Comparison of ENCODE assay signal across 28 cellular contexts in genomic region chr4:176709417-176709816, GRCh38.
DNase-seq lines count a peak whose midpoint lies in the region; ATAC-seq and TF ChIP-seq lines count a peak whose summit lies in the region.
"Had no signal": no experiment of that assay in that cellular context is flagged by ENCODE, and none has a peak within 500 bp of the region (broad histone marks: within the 10 kb centered on the region; RNA-seq: fewer than 3 reads in every experiment).

No MANE protein-coding gene starts in this region.

- no peaks in the 10 kb centered on the region; the same call in 1 of the 2 replicates for H3K79me2 ChIP-seq in PC-3 (ENCODE audit: low read length)

- H3K36me3 ChIP-seq in PC-3 (ENCODE audit: low read depth, low read length) (peaks cover 24% of the 10 kb centered on the region; the same call in 1 of the 2 replicates), brain microvascular endothelial cell (replicated peaks) (peaks cover 7% of the 10 kb centered on the region)
- H3K36me3 ChIP-seq: BLaER1 treated with 17β-estradiol and CSF1 and Interleukin-3, amounts not matched to agents 10 nM and 100 nM; neural progenitor cell; transverse colon had no signal

- peaks cover 20% of the 10 kb centered on the region for H3K4me1 ChIP-seq in PC-3 (ENCODE audit: insufficient read depth, low read length)
- H3K4me1 ChIP-seq: BLaER1 treated with 17β-estradiol and CSF1 and Interleukin-3, amounts not matched to agents 10 nM and 100 nM; Caco-2; neural progenitor cell; transverse colon had no signal

- peaks cover 8% of the 10 kb centered on the region for H3F3A ChIP-seq in PC-3 (ENCODE audit: low read length, unreplicated experiment)

- no peaks in the 10 kb centered on the region for H3K9me2 ChIP-seq in PC-3 (replicated peaks; ENCODE audit: low read length)

- BruUV-seq in PC-3 (replicated peaks; lab: Mats Ljungman, UMichigan): no TSS peak

- in situ Hi-C loops in brain microvascular endothelial cell (cut with HindIII; ENCODE audit: low pct_ligation_motif_present, low sequenced_read_pairs): no loop called here

- H3K9me3 ChIP-seq in PC-3 (ENCODE audit: low read length): no peaks in the 10 kb centered on the region
- H3K9me3 ChIP-seq: BLaER1 treated with 17β-estradiol and CSF1 and Interleukin-3, amounts not matched to agents 10 nM and 100 nM; Caco-2; transverse colon had no signal

- TF ChIP-seq CTCF in PC-3 (conservative IDR thresholded peaks at IDR 0.05; ENCODE audit: low read depth, low read length) (no peak), brain microvascular endothelial cell (IDR thresholded peaks at IDR 0.05; ENCODE audit: low read depth, low read length, missing control alignments) (no peak)

- intact Hi-C loops in PC-3 (cut with micrococcal nuclease): no loop called here

- no peaks in the 10 kb centered on the region for H4K20me1 ChIP-seq in PC-3 (ENCODE audit: low read length)
- H4K20me1 ChIP-seq: BLaER1 treated with 17β-estradiol and CSF1 and Interleukin-3, amounts not matched to agents 10 nM and 100 nM had no signal

- peak overlapping the region; percentile 74 for H3K27ac ChIP-seq in PC-3 (ENCODE audit: low read length)
- peak overlapping the region; percentile 40 for H3K27ac ChIP-seq in brain microvascular endothelial cell
- H3K27ac ChIP-seq: BLaER1 treated with 17β-estradiol and CSF1 and Interleukin-3, amounts not matched to agents 10 nM and 100 nM; neural progenitor cell; PC-9; transverse colon had no signal

- CTCF ChIA-PET in PC-3 (lab: Charles Lee): no interaction called here

- H3K4me3 ChIP-seq in PC-3 (ENCODE audit: low read length) (no peak overlapping the region), brain microvascular endothelial cell (ENCODE audit: low read depth, low read length) (no peak overlapping the region), skeletal muscle cell (ENCODE audit: low read depth, low read length) (no peak overlapping the region)
- H3K4me3 ChIP-seq: BLaER1 treated with 17β-estradiol and CSF1 and Interleukin-3, amounts not matched to agents 10 nM and 100 nM; K562; neural progenitor cell; PC-9; transverse colon had no signal

- POLR2A ChIA-PET in PC-3 (lab: Charles Lee; ENCODE audit: unreplicated experiment): interaction anchor here (0.6 kb wide), 1 partner anchor 27 kb away, joined by 3 read pairs; no protein-coding TSS in a partner anchor

- H3K9ac ChIP-seq in PC-3 (ENCODE audit: low read length): peak overlapping the region; percentile 20; the same call in 1 of the 2 replicates
- H3K9ac ChIP-seq: BLaER1 treated with 17β-estradiol and CSF1 and Interleukin-3, amounts not matched to agents 10 nM and 100 nM; neural progenitor cell had no signal

- no peak overlapping the region for H2AFZ ChIP-seq in PC-3 (ENCODE audit: low read length)
- H2AFZ ChIP-seq: neural progenitor cell, PC-9 had no signal

- peak; percentile 41 for ATAC-seq in PC-3
- no peak for ATAC-seq in GM21381 (IDR thresholded peaks at IDR 0.05; ENCODE audit: unreplicated experiment)
- ATAC-seq: activated CD4-positive, CD25-positive, alpha-beta regulatory T cell treated with anti-CD3 and anti-CD28 coated beads, Interleukin-2, amount 50 U/mL, for 24 hours; activated T-cell treated with anti-CD3 and anti-CD28 coated beads, Interleukin-2, amount 50 U/mL, for 72 hours; K562; left colon; Right ventricle myocardium inferior; sciatic nerve had no signal

- H3K27me3 ChIP-seq in PC-3 (ENCODE audit: low read length): no peaks in the 10 kb centered on the region
- no peaks in the 10 kb centered on the region for H3K27me3 ChIP-seq in brain microvascular endothelial cell (replicated peaks)
- H3K27me3 ChIP-seq: BLaER1 treated with 17β-estradiol and CSF1 and Interleukin-3, amounts not matched to agents 10 nM and 100 nM; neural progenitor cell; transverse colon had no signal

- peak overlapping the region; percentile 15; the same call in 1 of the 2 replicates for H3K4me2 ChIP-seq in PC-3 (ENCODE audit: low read length)
- H3K4me2 ChIP-seq: BLaER1 treated with 17β-estradiol and CSF1 and Interleukin-3, amounts not matched to agents 10 nM and 100 nM; neural progenitor cell; PC-9 had no signal

- DNase-seq in PC-3: no peak
- peak; percentile 23 for DNase-seq in brain microvascular endothelial cell
- DNase-seq in iris pigment epithelial cell (ENCODE audit: low read depth): peak; percentile 22
- DNase-seq in skeletal muscle cell (ENCODE audit: low read depth): peak; percentile 24
- no peak for DNase-seq in D341Med (ENCODE audit: low spot score)
- no peak for DNase-seq in HuH-7.5 (ENCODE audit: low spot score)
- DNase-seq: activated CD4-positive, alpha-beta memory T cell treated with anti-CD3 and anti-CD28 coated beads for 36 hours; activated T-cell treated with anti-CD3 and anti-CD28 coated beads, Interleukin-2, amount 50 U/mL, for 72 hours; Caco-2; cerebellar nuclear complex; hippocampal formation; left colon; mesendoderm; NCI-H1092 treated with DMSO at 0.1 percent for 48 hours; NCI-H2029; NCI-H524; NK-92 treated with Interleukin-12 subunit alpha and Interleukin-12 subunit beta, amount 100 ng/mL, for 24 hours; PC-9; posterior cingulate gyrus; stimulated activated CD4-positive, alpha-beta T cell treated with anti-CD3 and anti-CD28 coated beads, Interleukin-4, amount 100 ng/mL, for 24 hours; transverse colon had no signal

Comparison
In these comparisons a context has a peak if more than half of its experiments do, and no peak if none do; other contexts are left out.
1. DNase-seq: peak in brain microvascular endothelial cell (single experiment), iris pigment epithelial cell (single experiment) and skeletal muscle cell (single experiment); none in PC-3 (single experiment), D341Med (single experiment) and HuH-7.5 (single experiment).